ENCODE assay signal across 24 cellular contexts in genomic region chr2:151649966-151650365, GRCh38.
"Had no signal": no experiment of that assay in that cellular context is flagged by ENCODE, and none has a peak within 500 bp of the region (broad histone marks: within the 10 kb centered on the region; RNA-seq: fewer than 3 reads in every experiment).

No MANE protein-coding gene starts in this region.

- H3K4me3 ChIP-seq: cardiac muscle cell, SJCRH30 had no signal

- H3K27ac ChIP-seq: brain microvascular endothelial cell, cardiac muscle cell, SJCRH30, WERI-Rb-1 had no signal

- DNase-seq: activated CD4-positive, alpha-beta memory T cell treated with anti-CD3 and anti-CD28 coated beads, Interleukin-2, amount 10 ng/mL, durations not matched to agents 7 days and 5 days; activated CD4-positive, alpha-beta T cell treated with anti-CD3 and anti-CD28 coated beads for 36 hours; activated CD4-positive, alpha-beta T cell treated with anti-CD3 and anti-CD28 coated beads, Interleukin-2, amount 50 U/mL, for 1 hour; activated CD8-positive, alpha-beta memory T cell treated with anti-CD3 and anti-CD28 coated beads, Interleukin-2, amount 50 U/mL, for 4 hours; activated gamma-delta T cell treated with Interleukin-2 at 50 U/mL for 16 hours; activated naive CD4-positive, alpha-beta T cell treated with anti-CD3 and anti-CD28 coated beads, Interleukin-2, amount 10 ng/mL, durations not matched to agents 7 days and 5 days; activated naive CD8-positive, alpha-beta T cell treated with anti-CD3 and anti-CD28 coated beads for 36 hours; activated T-cell treated with anti-CD3 and anti-CD28 coated beads, Interleukin-2, amount 50 U/mL, for 72 hours; brain microvascular endothelial cell; MM.1S; NCI-H1092; NCI-H1417; NCI-H1930; NCI-H2171; NCI-H2227 treated with DMSO at 0.1 percent for 48 hours; NCI-H446 treated with DMSO at 0.1 percent for 48 hours; NCI-H524 treated with DMSO at 0.1 percent for 48 hours; NCI-H774; SJCRH30; SK-N-SH; T-helper 1 cell; WERI-Rb-1 had no signal

- H3K36me3 ChIP-seq: brain microvascular endothelial cell, cardiac muscle cell, WERI-Rb-1 had no signal

- H3K9me3 Mint-ChIP-seq: activated T-helper 2 cell treated with anti-CD3 and anti-CD28 coated beads, Interferon-gamma antibody, Interleukin-2, Interleukin-4, amounts not matched to agents 10 μg/mL and 5 μg/mL and 100 μg/mL, durations not matched to agents 14 hours and 24 hours and 36 hours had no signal

- ATAC-seq: activated CD4-positive, alpha-beta T cell treated with anti-CD3 and anti-CD28 coated beads for 36 hours; activated T-cell treated with anti-CD3 and anti-CD28 coated beads, Interleukin-2, amount 50 U/mL, for 72 hours had no signal

- H3K4me3 Mint-ChIP-seq: activated CD4-positive, alpha-beta memory T cell treated with anti-CD3 and anti-CD28 coated beads, Interleukin-2, amount 10 ng/mL, durations not matched to agents 7 days and 5 days; activated CD4-positive, alpha-beta T cell treated with anti-CD3 and anti-CD28 coated beads for 36 hours; activated naive CD4-positive, alpha-beta T cell treated with anti-CD3 and anti-CD28 coated beads, Interleukin-2, amount 10 ng/mL, durations not matched to agents 7 days and 5 days; activated naive CD8-positive, alpha-beta T cell treated with anti-CD3 and anti-CD28 coated beads for 36 hours; activated T-cell treated with anti-CD3 and anti-CD28 coated beads, Interleukin-2, amount 50 U/mL, for 72 hours had no signal

- H3K27me3 Mint-ChIP-seq: activated CD4-positive, alpha-beta T cell treated with anti-CD3 and anti-CD28 coated beads for 36 hours; activated naive CD8-positive, alpha-beta T cell treated with anti-CD3 and anti-CD28 coated beads for 36 hours had no signal

- H3K9me3 ChIP-seq: SJCRH30, SK-N-SH had no signal

- H3K4me1 Mint-ChIP-seq: activated CD4-positive, alpha-beta memory T cell treated with anti-CD3 and anti-CD28 coated beads, Interleukin-2, amount 10 ng/mL, durations not matched to agents 7 days and 5 days; activated CD4-positive, alpha-beta T cell treated with anti-CD3 and anti-CD28 coated beads for 36 hours had no signal

- H3K4me1 ChIP-seq: SJCRH30 had no signal

- H3K27me3 ChIP-seq: brain microvascular endothelial cell, cardiac muscle cell, SJCRH30 had no signal

- H3K27ac Mint-ChIP-seq: activated CD4-positive, alpha-beta memory T cell treated with anti-CD3 and anti-CD28 coated beads, Interleukin-2, amount 10 ng/mL, durations not matched to agents 7 days and 5 days; activated CD4-positive, alpha-beta T cell treated with anti-CD3 and anti-CD28 coated beads for 36 hours; activated naive CD4-positive, alpha-beta T cell treated with anti-CD3 and anti-CD28 coated beads, Interleukin-2, amount 10 ng/mL, durations not matched to agents 7 days and 5 days; activated naive CD8-positive, alpha-beta T cell treated with anti-CD3 and anti-CD28 coated beads for 36 hours; activated T-cell treated with anti-CD3 and anti-CD28 coated beads, Interleukin-2, amount 50 U/mL, for 72 hours; activated T-helper 2 cell treated with anti-CD3 and anti-CD28 coated beads, Interferon-gamma antibody, Interleukin-2, Interleukin-4, amounts not matched to agents 10 μg/mL and 5 μg/mL and 100 μg/mL, durations not matched to agents 14 hours and 24 hours and 36 hours had no signal
